In the genomic region with DNA sequence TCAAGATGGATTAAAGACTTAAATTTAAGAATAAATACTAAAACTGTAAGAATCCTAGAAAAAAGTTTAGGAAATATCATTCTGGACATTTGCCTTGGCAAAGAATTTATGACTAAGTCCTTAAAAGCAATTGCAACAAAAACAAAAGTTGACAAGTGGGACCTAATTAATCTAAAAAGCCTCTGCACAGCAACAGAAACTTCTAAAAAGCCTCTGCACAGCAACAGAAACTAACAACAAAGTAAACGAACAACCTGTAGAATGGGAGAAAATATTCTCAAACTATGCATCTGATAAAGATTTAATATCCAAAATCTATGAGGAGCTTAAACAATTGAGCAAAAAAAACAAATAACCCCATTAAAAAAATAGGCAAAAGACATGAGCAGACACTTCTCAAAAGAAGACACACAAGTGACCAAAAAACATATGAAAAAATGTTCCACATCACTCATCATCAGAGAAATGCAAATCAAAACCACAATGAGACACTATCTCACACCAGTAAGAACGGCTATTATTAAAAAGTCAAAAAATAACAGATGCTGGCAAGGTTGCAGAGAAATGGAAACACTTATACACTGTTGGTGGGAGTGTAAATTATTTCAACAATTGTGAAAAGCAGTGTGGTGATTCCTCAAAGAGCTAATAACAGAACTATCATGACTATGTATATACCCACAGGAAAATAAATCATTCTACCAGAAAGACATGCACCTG, we compare ENCODE assay signal across 18 cellular contexts. TPM values are rescaled to one million over a fixed set of nuclear protein-coding genes. Genes with fewer than 3 reads are reported as not detected.
DNase-seq lines count a peak whose midpoint lies in the region; ATAC-seq, FAIRE-seq and TF ChIP-seq lines count a peak whose summit lies in the region.
"Had no signal": no experiment of that assay in that cellular context is flagged by ENCODE, and none has a peak within 500 bp of the region (broad histone marks: within the 10 kb centered on the region; RNA-seq: fewer than 3 reads in every experiment).

No MANE protein-coding gene starts in this region.

- H3K27ac ChIP-seq in GM12878 (ENCODE audit: control insufficient read depth, insufficient read depth): no peak overlapping the region
- no peak overlapping the region for H3K27ac ChIP-seq in CD8-positive, alpha-beta T cell (ENCODE audit: low read depth, low read length)
- H3K27ac ChIP-seq: epithelial cell of prostate, PC-9, tibial artery had no signal

- no TSS peak for BruUV-seq in GM12878 (replicated peaks; lab: Mats Ljungman, UMichigan)

- peaks cover 3% of the 10 kb centered on the region for H3K27me3 Mint-ChIP-seq in CD8-positive, alpha-beta T cell (ENCODE audit: low read depth)

- H3K36me3 Mint-ChIP-seq in CD8-positive, alpha-beta T cell: no peaks in the 10 kb centered on the region

- TF ChIP-seq EP300 in GM12878 (IDR thresholded peaks at IDR 0.05; ENCODE audit: borderline replicate concordance in 1 of 2, control insufficient read depth in 1 of 2, low read depth in 2 of 2, low read length in 2 of 2): peak; percentile 39 to 64; a peak in 2 of 4 replicates

- no peak overlapping the region for H2AFZ ChIP-seq in GM12878 (ENCODE audit: control insufficient read depth, low read depth, low read length)
- H2AFZ ChIP-seq: PC-9 had no signal

- no peaks in the 10 kb centered on the region for H3K9me3 ChIP-seq in GM12878 (replicated peaks; ENCODE audit: control insufficient read depth, insufficient read depth, low read length)
- no peaks in the 10 kb centered on the region for H3K9me3 ChIP-seq in CD8-positive, alpha-beta T cell (ENCODE audit: low read length)
- H3K9me3 ChIP-seq: tibial artery had no signal

- H3K36me3 ChIP-seq in GM12878 (ENCODE audit: control insufficient read depth in 2 of 2, insufficient read depth in 2 of 2, low read length in 1 of 2): no peaks in the 10 kb centered on the region
- H3K36me3 ChIP-seq in CD8-positive, alpha-beta T cell (ENCODE audit: insufficient read depth, low read length): no peaks in the 10 kb centered on the region
- H3K36me3 ChIP-seq: tibial artery had no signal

- SMC1A ChIA-PET in GM12878 (lab: Charles Lee; ENCODE audit: uncharacterized antibody, unreplicated experiment): interaction anchor here (0.8 to 1.6 kb wide), 5 partner anchors 11 to 35 kb away, joined by 3 to 4 read pairs (median 3); no protein-coding TSS in a partner anchor

- no peak overlapping the region for H3K4me3 Mint-ChIP-seq in CD8-positive, alpha-beta T cell

- intact Hi-C loops in GM12878 (cut with micrococcal nuclease; ENCODE audit: unreplicated experiment): loop anchor here (1.0 kb wide), 1 partner anchor 33 kb away; no protein-coding TSS in a partner anchor
- intact Hi-C loops in CD8-positive, alpha-beta T cell (cut with DNase I, micrococcal nuclease): no loop called here

- H3K4me3 ChIP-seq in GM12878: no peak overlapping the region
- H3K4me3 ChIP-seq in CD8-positive, alpha-beta T cell (ENCODE audit: low read depth, low read length): no peak overlapping the region
- H3K4me3 ChIP-seq: PC-9, tibial artery had no signal

- POLR2A ChIA-PET in GM12878 (lab: Charles Lee): interaction anchor here (2.0 kb wide), 1 partner anchor 13 kb away, joined by 8 read pairs; no protein-coding TSS in a partner anchor
- POLR2A ChIA-PET in CD8-positive, alpha-beta T cell (lab: Charles Lee): no interaction called here

- in situ Hi-C loops in GM12878 (cut with MboI): no loop called here

- H3K4me1 ChIP-seq in GM12878 (ENCODE audit: control insufficient read depth, insufficient read depth, low read length): peaks cover 3% of the 10 kb centered on the region
- no peaks in the 10 kb centered on the region for H3K4me1 ChIP-seq in CD8-positive, alpha-beta T cell (ENCODE audit: insufficient read depth, low read length)
- H3K4me1 ChIP-seq: tibial artery had no signal

- no peaks in the 10 kb centered on the region for H3K27me3 ChIP-seq in GM12878 (replicated peaks in 1 of 2; ENCODE audit: control insufficient read depth in 2 of 2, insufficient read depth in 2 of 2, low read length in 1 of 2)
- no peaks in the 10 kb centered on the region for H3K27me3 ChIP-seq in CD8-positive, alpha-beta T cell (ENCODE audit: insufficient read depth, low read length)
- H3K27me3 ChIP-seq: tibial artery had no signal

- no peak for DNase-seq in GM19239 (ENCODE audit: insufficient read length, low spot score)
- no peak for DNase-seq in GM12878 (ENCODE audit: low read depth, low spot score)
- no peak for DNase-seq in activated CD8-positive, alpha-beta memory T cell treated with anti-CD3 and anti-CD28 coated beads, Interleukin-2, amount 50 U/mL, for 4 hours
- DNase-seq in NCI-H2227 (lab: John Stamatoyannopoulos, UW; ENCODE audit: unreplicated experiment): no peak
- DNase-seq in CD8-positive, alpha-beta T cell: no peak
- DNase-seq: activated CD4-positive, alpha-beta T cell treated with anti-CD3 and anti-CD28 coated beads, Interleukin-2, amount 50 U/mL, for 4 hours; activated naive CD4-positive, alpha-beta T cell treated with Interleukin-2 at 50 U/mL for 16 hours; hypothalamus; NCI-H226; PC-9; T-helper 1 cell; tibial artery had no signal

- no peak overlapping the region for H3K27ac Mint-ChIP-seq in CD8-positive, alpha-beta T cell

- 0% methylated on average over 2 of the region's 2 CpGs for WGBS in GM12878 (ENCODE audit: insufficient coverage, insufficient replicate concordance, low lambda C conversion rate, missing lambda C conversion rate)

- ATAC-seq in GM21786 (IDR thresholded peaks at IDR 0.05; ENCODE audit: unreplicated experiment): peak; percentile 44
- ATAC-seq in HG03135 (IDR thresholded peaks at IDR 0.05; ENCODE audit: unreplicated experiment): peak; percentile 66
- ATAC-seq in GM12878: peak; percentile 69
- ATAC-seq in CD8-positive, alpha-beta T cell: no peak
- ATAC-seq in HG03108 (IDR thresholded peaks at IDR 0.05; ENCODE audit: unreplicated experiment): no peak

- TF ChIP-seq CTCF in GM12878 (IDR thresholded peaks at IDR 0.05 in 2 of 3, conservative IDR thresholded peaks at IDR 0.05 in 1 of 3; ENCODE audit: control insufficient read depth in 2 of 3, extremely low read depth in 1 of 3, insufficient read depth in 1 of 3, low read depth in 3 of 3, low read length in 3 of 3): no peak
- TF ChIP-seq CTCF in CD8-positive, alpha-beta T cell (IDR thresholded peaks at IDR 0.05): no peak

- RAD21 ChIA-PET in GM12878 (lab: Charles Lee; ENCODE audit: unreplicated experiment): interaction anchor here (0.6 to 1.7 kb wide), 2 partner anchors 13 to 876 kb away, joined by 3 to 6 read pairs; no protein-coding TSS in a partner anchor

- H3K79me2 ChIP-seq in GM12878 (ENCODE audit: control insufficient read depth, insufficient read depth, low read length): no peaks in the 10 kb centered on the region

- no peaks in the 10 kb centered on the region for H3K4me1 Mint-ChIP-seq in CD8-positive, alpha-beta T cell (ENCODE audit: low read depth)

- peak; percentile 65 for FAIRE-seq in GM19239 (lab: Jason Lieb, UNC)
- FAIRE-seq in GM12878 (lab: Jason Lieb, UNC): no peak

- CTCF ChIA-PET in GM12878 (lab: Yijun Ruan, JAX): interaction anchor here (0.6 kb wide), 1 partner anchor 15 kb away, joined by 3 read pairs; no protein-coding TSS in a partner anchor
- CTCF ChIA-PET in CD8-positive, alpha-beta T cell (lab: Charles Lee): no interaction called here

- H3K9ac ChIP-seq in GM12878 (ENCODE audit: control insufficient read depth, insufficient read depth, low read length): no peak overlapping the region

- no peak overlapping the region for H3K4me2 ChIP-seq in GM12878 (ENCODE audit: control insufficient read depth, insufficient read depth)
- H3K4me2 ChIP-seq: PC-9 had no signal

- TF ChIP-seq POLR2A in GM12878 (IDR thresholded peaks at IDR 0.05; ENCODE audit: low read depth, low read length): no peak

- no peaks in the 10 kb centered on the region for H3K9me3 Mint-ChIP-seq in CD8-positive, alpha-beta T cell

- no peak for TF ChIP-seq RAD21 in GM12878 (IDR thresholded peaks at IDR 0.05; ENCODE audit: insufficient read depth, low read depth, low read length)

- H4K20me1 ChIP-seq in GM12878 (ENCODE audit: control insufficient read depth, insufficient read depth): no peaks in the 10 kb centered on the region

RNA-seq across cellular contexts. Expression of gene OPRPN, which starts 5.5 kb away (rescaled TPM):
- total RNA-seq in GM12878 (2013; cell fraction: nucleolus; rRNA removed): not detected in 2 replicates
- total RNA-seq in GM12878 (2014; rRNA removed) (not detected in 2 replicates), GM12878 (2014; rRNA removed; fragmentation: Illumina TruSeq; extraction: Trizol) (not detected in 2 replicates), GM12878 (2021) (not detected in 2 replicates)
- polyA plus RNA-seq in GM12878 (2011; ENCODE audit: low read depth): not detected
- polyA plus RNA-seq in GM12878 (2011; rRNA removed) (0.33 TPM in 1 of 2 replicates, not detected in the other), GM12878 (2014; fragmentation: Illumina TruSeq; extraction: Trizol) (0.16 TPM in 1 of 2 replicates, not detected in the other), GM12878 (2014; fragmentation: Nextera tagmentation; extraction: Ambion mirVana) (not detected), GM12878 (2014; rRNA removed) (0.32 TPM in 1 of 2 replicates, not detected in the other), GM12878 (2016; fragmentation: Nextera tagmentation; extraction: Ambion mirVana) (not detected)
- polyA plus RNA-seq in GM12878 (2011; cell fraction: cytosol; rRNA removed): 0.10 TPM in 1 of 2 replicates, not detected in the other
- polyA plus RNA-seq in GM12878 (2011; cell fraction: nucleus; rRNA removed): not detected in 2 replicates
- polyA plus RNA-seq in GM12878 (2012): not detected in 2 replicates
- not detected in 2 replicates for polyA minus RNA-seq in GM12878 (2011; rRNA and poly(A)+ RNA removed)
- polyA minus RNA-seq in GM12878 (2011; cell fraction: cytosol; rRNA and poly(A)+ RNA removed): not detected in 2 replicates
- polyA minus RNA-seq in GM12878 (2011; cell fraction: nucleus; rRNA and poly(A)+ RNA removed): not detected in 2 replicates
- total RNA-seq in CD8-positive, alpha-beta T cell: not detected
- total RNA-seq: lung microvascular endothelial cell, M059J, PC-9 had no signal

RNA-seq across cellular contexts. Expression of gene SMR3B, which starts 9.3 kb away (rescaled TPM):
- total RNA-seq in GM12878 (2013; cell fraction: nucleolus; rRNA removed): not detected in 2 replicates
- total RNA-seq in GM12878 (2014; rRNA removed): not detected in 2 replicates
- not detected in 2 replicates for total RNA-seq in GM12878 (2014; rRNA removed; fragmentation: Illumina TruSeq; extraction: Trizol)
- not detected in 2 replicates for total RNA-seq in GM12878 (2021)
- not detected for polyA plus RNA-seq in GM12878 (2011; ENCODE audit: low read depth)
- not detected in 2 replicates for polyA plus RNA-seq in GM12878 (2011; rRNA removed)
- polyA plus RNA-seq in GM12878 (2011; cell fraction: cytosol; rRNA removed): not detected in 2 replicates
- polyA plus RNA-seq in GM12878 (2011; cell fraction: nucleus; rRNA removed): not detected in 2 replicates
- polyA plus RNA-seq in GM12878 (2012): not detected in 2 replicates
- not detected in 2 replicates for polyA plus RNA-seq in GM12878 (2014; fragmentation: Illumina TruSeq; extraction: Trizol)
- not detected for polyA plus RNA-seq in GM12878 (2014; fragmentation: Nextera tagmentation; extraction: Ambion mirVana)
- not detected in 2 replicates for polyA plus RNA-seq in GM12878 (2014; rRNA removed)
- under 1 TPM in 1 of 2 experiments, not detected in 1; 0.32 TPM for polyA plus RNA-seq in GM12878 (2016; fragmentation: Nextera tagmentation; extraction: Ambion mirVana)
- polyA minus RNA-seq in GM12878 (2011; rRNA and poly(A)+ RNA removed): not detected in 2 replicates
- polyA minus RNA-seq in GM12878 (2011; cell fraction: cytosol; rRNA and poly(A)+ RNA removed): not detected in 2 replicates
- not detected in 2 replicates for polyA minus RNA-seq in GM12878 (2011; cell fraction: nucleus; rRNA and poly(A)+ RNA removed)
- total RNA-seq in CD8-positive, alpha-beta T cell: not detected
- total RNA-seq: lung microvascular endothelial cell, M059J, PC-9 had no signal

RNA-seq across cellular contexts. Expression of gene SMR3A, which starts 31.7 kb away (rescaled TPM):
- not detected in 2 replicates for total RNA-seq in GM12878 (2013; cell fraction: nucleolus; rRNA removed)
- total RNA-seq in GM12878 (2014; rRNA removed): not detected in 2 replicates
- not detected in 2 replicates for total RNA-seq in GM12878 (2014; rRNA removed; fragmentation: Illumina TruSeq; extraction: Trizol)
- total RNA-seq in GM12878 (2021): not detected in 2 replicates
- not detected for polyA plus RNA-seq in GM12878 (2011; ENCODE audit: low read depth)
- not detected in 2 replicates for polyA plus RNA-seq in GM12878 (2011; rRNA removed)
- polyA plus RNA-seq in GM12878 (2011; cell fraction: cytosol; rRNA removed): not detected in 2 replicates
- polyA plus RNA-seq in GM12878 (2011; cell fraction: nucleus; rRNA removed): not detected in 2 replicates
- polyA plus RNA-seq in GM12878 (2012): not detected in 2 replicates
- polyA plus RNA-seq in GM12878 (2014; fragmentation: Illumina TruSeq; extraction: Trizol): not detected in 2 replicates
- not detected for polyA plus RNA-seq in GM12878 (2014; fragmentation: Nextera tagmentation; extraction: Ambion mirVana)
- polyA plus RNA-seq in GM12878 (2014; rRNA removed): not detected in 2 replicates
- not detected for polyA plus RNA-seq in GM12878 (2016; fragmentation: Nextera tagmentation; extraction: Ambion mirVana)
- polyA minus RNA-seq in GM12878 (2011; rRNA and poly(A)+ RNA removed): not detected in 2 replicates
- not detected in 2 replicates for polyA minus RNA-seq in GM12878 (2011; cell fraction: cytosol; rRNA and poly(A)+ RNA removed)
- not detected in 2 replicates for polyA minus RNA-seq in GM12878 (2011; cell fraction: nucleus; rRNA and poly(A)+ RNA removed)
- not detected for total RNA-seq in CD8-positive, alpha-beta T cell
- total RNA-seq: lung microvascular endothelial cell, M059J, PC-9 had no signal

RNA-seq across cellular contexts. Expression of gene CABS1, which starts 57.4 kb away (rescaled TPM):
- not detected in 2 replicates for total RNA-seq in GM12878 (2013; cell fraction: nucleolus; rRNA removed)
- not detected in 2 replicates for total RNA-seq in GM12878 (2014; rRNA removed)
- total RNA-seq in GM12878 (2014; rRNA removed; fragmentation: Illumina TruSeq; extraction: Trizol): not detected in 2 replicates
- not detected in 2 replicates for total RNA-seq in GM12878 (2021)
- not detected for polyA plus RNA-seq in GM12878 (2011; ENCODE audit: low read depth)
- polyA plus RNA-seq in GM12878 (2011; rRNA removed): not detected in 2 replicates
- polyA plus RNA-seq in GM12878 (2011; cell fraction: cytosol; rRNA removed): not detected in 2 replicates
- not detected in 2 replicates for polyA plus RNA-seq in GM12878 (2011; cell fraction: nucleus; rRNA removed)
- not detected in 2 replicates for polyA plus RNA-seq in GM12878 (2012)
- not detected in 2 replicates for polyA plus RNA-seq in GM12878 (2014; fragmentation: Illumina TruSeq; extraction: Trizol)
- not detected for polyA plus RNA-seq in GM12878 (2014; fragmentation: Nextera tagmentation; extraction: Ambion mirVana)
- polyA plus RNA-seq in GM12878 (2014; rRNA removed): not detected in 2 replicates
- polyA plus RNA-seq in GM12878 (2016; fragmentation: Nextera tagmentation; extraction: Ambion mirVana): not detected
- not detected in 2 replicates for polyA minus RNA-seq in GM12878 (2011; rRNA and poly(A)+ RNA removed)
- not detected in 2 replicates for polyA minus RNA-seq in GM12878 (2011; cell fraction: cytosol; rRNA and poly(A)+ RNA removed)
- polyA minus RNA-seq in GM12878 (2011; cell fraction: nucleus; rRNA and poly(A)+ RNA removed): not detected in 2 replicates
- not detected for total RNA-seq in CD8-positive, alpha-beta T cell
- total RNA-seq: lung microvascular endothelial cell, M059J, PC-9 had no signal

Comparison
In these comparisons a context has a peak if more than half of its experiments do, and no peak if none do; other contexts are left out.
1. ATAC-seq: peak in GM21786 (single experiment), HG03135 (single experiment) and GM12878 (single experiment); none in CD8-positive, alpha-beta T cell (single experiment) and HG03108 (single experiment).